ENCODE assay signal across 8 cellular contexts in the genomic region with DNA sequence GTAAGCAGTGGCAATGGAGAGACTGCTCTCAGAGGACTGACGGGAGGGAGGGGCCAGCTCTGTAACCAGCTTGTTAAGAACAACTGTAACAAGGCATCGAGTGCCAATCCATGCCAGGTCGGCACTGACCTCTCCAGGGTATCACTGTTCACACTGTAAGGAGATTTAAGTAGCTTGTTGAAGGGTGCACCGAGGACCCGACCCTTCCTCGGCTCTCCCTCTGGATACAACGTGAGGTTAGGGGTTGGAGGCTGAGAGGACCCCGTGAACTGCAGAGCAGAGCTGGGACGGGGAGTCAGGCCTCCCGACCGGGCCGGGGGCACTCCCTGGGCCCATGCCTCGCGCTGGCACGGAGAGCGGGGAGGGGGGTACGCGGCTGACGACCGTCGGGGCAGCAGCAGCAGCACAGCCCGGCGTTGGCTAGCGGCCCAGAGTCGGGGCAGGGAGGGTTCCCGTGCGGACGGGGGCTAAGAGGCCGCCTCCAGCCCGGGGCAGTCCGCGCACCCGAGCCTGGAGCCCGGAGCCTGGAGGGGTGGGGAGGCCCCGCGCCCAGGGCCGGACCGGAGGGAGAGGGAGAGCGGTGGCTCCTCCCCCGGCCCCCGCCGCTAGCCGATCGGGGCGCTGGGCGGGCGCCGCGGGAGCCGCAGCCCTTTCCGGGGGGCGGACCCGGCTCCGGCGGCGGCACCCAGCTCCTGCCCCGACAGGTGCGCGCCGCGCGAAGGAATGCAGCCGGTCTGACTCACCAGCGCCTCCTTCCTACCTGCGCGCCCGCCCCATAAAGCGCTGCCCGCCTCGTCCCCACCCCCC. TPM values are rescaled to one million over a fixed set of nuclear protein-coding genes. Genes with fewer than 3 reads are reported as not detected.
DNase-seq lines count a peak whose midpoint lies in the region; TF ChIP-seq lines count a peak whose summit lies in the region.

A gene (plus strand): TSS at position 804 of the 807 bp plus-strand sequence. CDS start 3,245 bp downstream, outside the sequence.

- TF ChIP-seq CTCF in GM20000 (IDR thresholded peaks at IDR 0.05; ENCODE audit: extremely low read depth, missing control alignments) (no peak), Peyer's patch (IDR thresholded peaks at IDR 0.05) (peak in 1 of 6 experiments; percentile 22), right atrium auricular region (IDR thresholded peaks at IDR 0.05) (peak in 1 of 2 donors; percentile 16), retinal pigment epithelial cell (conservative IDR thresholded peaks at IDR 0.05; ENCODE audit: low read depth, low read length) (no peak), vagina (IDR thresholded peaks at IDR 0.05) (no peak)

- H3K4me3 ChIP-seq in Peyer's patch (peak within 1 kb of the TSS; percentile 53 to 71 (median 64)), right atrium auricular region (peak within 1 kb of the TSS; percentile 41 to 59), retinal pigment epithelial cell (ENCODE audit: low read length) (peak within 1 kb of the TSS; percentile 56), vagina (peak within 1 kb of the TSS; percentile 50 to 63)

- H3K27ac ChIP-seq in Peyer's patch: peak within 1 kb of the TSS; percentile 55 to 96 (median 92)
- peak within 1 kb of the TSS; percentile 54 to 65 for H3K27ac ChIP-seq in right atrium auricular region
- H3K27ac ChIP-seq in vagina: peak within 1 kb of the TSS; percentile 75

- H3K27me3 ChIP-seq in Peyer's patch (no peaks in the 10 kb centered on the region), right atrium auricular region (no peaks in the 10 kb centered on the region), vagina (no peaks in the 10 kb centered on the region)

- H3K4me1 ChIP-seq in Peyer's patch (peaks cover 0 to 19% (median 9%) of the 10 kb centered on the region in 4 donors), right atrium auricular region (peaks cover 0 to 13% of the 10 kb centered on the region in 2 donors), vagina (peaks cover 21% of the 10 kb centered on the region)

- H3K9me3 ChIP-seq in Peyer's patch: no peaks in the 10 kb centered on the region
- H3K9me3 ChIP-seq in right atrium auricular region: no peaks in the 10 kb centered on the region
- H3K9me3 ChIP-seq in vagina: no peaks in the 10 kb centered on the region

- TF ChIP-seq POLR2A in Peyer's patch (IDR thresholded peaks at IDR 0.05): peak; percentile 61 to 68
- no peak for TF ChIP-seq POLR2A in vagina (IDR thresholded peaks at IDR 0.05)

- intact Hi-C loops in vagina (cut with DNase I): no loop called here

- DNase-seq in GM20000 (ENCODE audit: low spot score): peak; percentile 92
- DNase-seq in Peyer's patch: peak; percentile 63 to 94 (median 93)
- peak; percentile 63 for DNase-seq in activated naive CD4-positive, alpha-beta T cell treated with anti-CD3 and anti-CD28 coated beads, Interleukin-2, amount 50 U/mL, for 16 hours
- no peak for DNase-seq in right atrium auricular region (ENCODE audit: low spot score)
- DNase-seq in retinal pigment epithelial cell (ENCODE audit: low read depth): peak; percentile 52
- DNase-seq in vagina (ENCODE audit: extremely low spot score in 2 of 2): no peak
- DNase-seq in NCI-H1092 (lab: John Stamatoyannopoulos, UW): no peak
- no peak for DNase-seq in NK-92 (lab: John Stamatoyannopoulos, UW; ENCODE audit: unreplicated experiment)

- H3K36me3 ChIP-seq in Peyer's patch (peaks cover 0 to 15% (median 0%) of the 10 kb centered on the region in 3 donors), right atrium auricular region (no peaks in the 10 kb centered on the region), vagina (no peaks in the 10 kb centered on the region)

RNA-seq across cellular contexts. Expression of the gene that starts here (rescaled TPM):
- total RNA-seq in Peyer's patch (100 to 1,000 TPM in 3 of 4 donors, 10 to 100 TPM in 1; 80.0 to 368 (median 219) TPM), right atrium auricular region (10 to 100 TPM; 11.1 to 37.5 TPM), vagina (169 TPM)

Comparison
In these comparisons a context has a peak if more than half of its experiments do, and no peak if none do; other contexts are left out.
1. DNase-seq: peak in GM20000 (single experiment), Peyer's patch (3 of 3), activated naive CD4-positive, alpha-beta T cell treated with anti-CD3 and anti-CD28 coated beads, Interleukin-2, amount 50 U/mL, for 16 hours (single experiment) and retinal pigment epithelial cell (single experiment); none in right atrium auricular region (single experiment), vagina (0 of 2), NCI-H1092 (single experiment) and NK-92 (single experiment).
2. POLR2A ChIP-seq: peak in Peyer's patch (2 of 2); none in vagina (0 of 2).
3. Peak in every context shown above with its lines, with median percentiles within 50 percentile points of each other: H3K27ac ChIP-seq and H3K4me3 ChIP-seq.